24 cellular contexts compared by ENCODE assay signal in the genomic region with DNA sequence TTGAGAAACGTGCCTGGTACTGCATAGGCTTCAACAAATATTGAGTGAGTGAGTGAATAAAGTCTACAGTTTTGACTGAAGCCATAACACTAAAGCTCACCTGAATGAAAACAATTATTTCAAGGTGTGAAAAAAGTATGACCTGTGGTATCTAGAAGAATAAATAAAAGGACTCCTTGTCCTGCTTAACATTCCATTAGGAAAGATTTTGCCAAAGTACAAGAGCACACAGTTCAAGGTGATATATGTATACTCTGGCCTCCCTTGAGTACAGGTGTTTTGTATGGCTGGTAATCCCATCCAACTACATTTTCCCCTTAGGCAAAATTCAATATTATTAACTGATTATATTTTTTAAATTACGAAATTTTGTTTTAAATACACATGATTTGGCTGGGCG. TPM values are rescaled to one million over a fixed set of nuclear protein-coding genes. Genes with fewer than 3 reads are reported as not detected.
"Had no signal": no experiment of that assay in that cellular context is flagged by ENCODE, and none has a peak within 500 bp of the region (broad histone marks: within the 10 kb centered on the region; RNA-seq: fewer than 3 reads in every experiment).

No MANE protein-coding gene starts in this region.

- H3K27me3 Mint-ChIP-seq: activated CD4-positive, alpha-beta T cell treated with anti-CD3 and anti-CD28 coated beads, Interleukin-2, amount 10 ng/mL, durations not matched to agents 7 days and 5 days; activated CD8-positive, alpha-beta memory T cell treated with anti-CD3 and anti-CD28 coated beads, Interleukin-2, amount 10 ng/mL, durations not matched to agents 7 days and 5 days; activated CD8-positive, alpha-beta T cell treated with anti-CD3 and anti-CD28 coated beads for 36 hours; progenitor cell of endocrine pancreas had no signal

- H3K27ac ChIP-seq: heart right ventricle, WERI-Rb-1 had no signal

- FAIRE-seq: endometrium, keratinocyte, TTC549 had no signal

- H3K4me3 ChIP-seq: heart right ventricle had no signal

- H3K9me3 Mint-ChIP-seq: activated CD8-positive, alpha-beta T cell treated with anti-CD3 and anti-CD28 coated beads for 36 hours; activated naive CD4-positive, alpha-beta T cell treated with anti-CD3 and anti-CD28 coated beads, Interleukin-2, amount 10 ng/mL, durations not matched to agents 7 days and 5 days; T-helper 2 cell treated with Interferon-gamma antibody and Interleukin-4, amounts not matched to agents 5 μg/mL and 100 μg/mL, for 36 hours had no signal

- H3K9me3 ChIP-seq: heart right ventricle had no signal

- DNase-seq: activated CD4-positive, alpha-beta T cell treated with anti-CD3 and anti-CD28 coated beads, Interleukin-2, amount 10 ng/mL, durations not matched to agents 7 days and 5 days; activated CD4-positive, CD25-positive, alpha-beta regulatory T cell treated with anti-CD3 and anti-CD28 coated beads, Interleukin-2, amount 50 U/mL, for 72 hours; activated CD8-positive, alpha-beta memory T cell treated with anti-CD3 and anti-CD28 coated beads, Interleukin-2, amount 10 ng/mL, durations not matched to agents 7 days and 5 days; activated CD8-positive, alpha-beta T cell treated with anti-CD3 and anti-CD28 coated beads for 36 hours; activated effector memory CD4-positive, alpha-beta T cell treated with anti-CD3 and anti-CD28 coated beads, Interleukin-2, amount 50 U/mL, for 16 hours; activated naive CD4-positive, alpha-beta T cell treated with anti-CD3 and anti-CD28 coated beads, Interleukin-2, amount 10 ng/mL, durations not matched to agents 7 days and 5 days; activated T-cell treated with anti-CD3 and anti-CD28 coated beads for 4 hours; amygdala; cortex of kidney; heart right ventricle; left colon; mesenchymal stem cell; retina; stimulated activated CD4-positive, alpha-beta T cell treated with anti-CD3 and anti-CD28 coated beads, Interleukin-4, amount 100 ng/mL, for 24 hours; stimulated activated naive CD4-positive, alpha-beta T cell treated with Interleukin-2 at 50 U/mL for 16 hours; WERI-Rb-1 had no signal

- ATAC-seq: activated CD8-positive, alpha-beta memory T cell treated with anti-CD3 and anti-CD28 coated beads, Interleukin-2, amount 10 ng/mL, durations not matched to agents 7 days and 5 days; activated CD8-positive, alpha-beta T cell treated with anti-CD3 and anti-CD28 coated beads for 36 hours; heart right ventricle; left colon had no signal

- H3K27me3 ChIP-seq: heart right ventricle had no signal

RNA-seq across cellular contexts. Expression of a gene that starts 19.3 kb away (rescaled TPM):
- total RNA-seq: epithelial cell of proximal tubule, mononuclear cell, progenitor cell of endocrine pancreas had no signal
- polyA plus RNA-seq: neural cell had no signal
